ENCODE assay signal across 8 cellular contexts in the genomic region with DNA sequence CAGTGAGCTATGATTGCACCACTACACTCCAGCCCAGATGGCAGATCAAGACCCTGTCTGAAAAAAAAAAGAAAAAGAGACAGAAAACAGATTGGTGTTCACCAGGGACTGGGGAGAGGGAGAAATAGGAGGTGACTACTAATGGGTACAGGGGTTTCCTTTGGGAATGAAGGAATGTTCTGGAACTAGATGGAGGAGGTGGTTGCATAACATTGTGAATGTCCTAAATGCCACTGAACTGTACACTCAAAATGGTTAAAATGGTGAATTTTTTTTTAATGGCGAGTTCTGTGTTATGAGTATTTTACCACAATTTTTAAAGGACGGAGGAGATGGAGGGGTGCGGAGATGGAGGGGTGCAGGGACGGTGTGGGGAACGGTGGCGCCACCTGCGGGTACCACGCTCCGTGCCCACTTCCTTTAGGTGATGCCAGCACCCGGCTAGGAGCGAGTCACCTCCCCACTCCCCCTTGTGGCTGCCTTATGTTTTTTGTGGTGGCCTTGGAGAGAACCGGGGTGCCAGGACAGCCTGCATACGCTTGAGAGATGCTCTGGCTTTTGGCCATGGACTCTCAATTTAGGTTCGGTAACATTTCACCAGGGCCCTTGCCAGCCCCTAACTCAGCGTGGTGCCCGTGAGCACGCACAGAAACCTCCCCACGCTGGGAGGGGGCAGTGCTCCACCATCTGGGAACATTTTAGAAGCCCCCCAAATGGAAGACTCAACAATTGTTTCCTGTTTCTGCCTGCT. TPM values are rescaled to one million over a fixed set of nuclear protein-coding genes. Genes with fewer than 3 reads are reported as not detected.
A peak's percentile ranks its signal among the peaks of the same experiment; 100 is the strongest.
DNase-seq lines count a peak whose midpoint lies in the region; ATAC-seq, FAIRE-seq and TF ChIP-seq lines count a peak whose summit lies in the region.

No MANE protein-coding gene starts in this region.

- DNase-seq in A549 (ENCODE audit: low read depth in 1 of 2, low spot score in 1 of 2) (peak; percentile 90), LoVo (ENCODE audit: low spot score) (peak; percentile 82), T-helper 22 cell (ENCODE audit: low read depth) (peak; percentile 29), anterior cingulate cortex (lab: John Stamatoyannopoulos, UW) (peak in 50 of 58 donors; percentile 3 to 78 (median 36)), immature natural killer cell (peak; percentile 42 to 55 (median 42)), GM19240 (ENCODE audit: insufficient read length, low spot score) (no peak)
- peak; percentile 52 to 58 for DNase-seq in stimulated activated CD4-positive, alpha-beta T cell treated with anti-CD3 and anti-CD28 coated beads, Interleukin-4, amount 100 ng/mL, for 48 hours (ENCODE audit: low read depth in 2 of 2)

- TF ChIP-seq POLR2A in A549 (IDR thresholded peaks at IDR 0.05; ENCODE audit: low read length): no peak

- TF ChIP-seq CTCF in A549 (IDR thresholded peaks at IDR 0.05): peak; percentile 98

- CTCF ChIA-PET in A549 (lab: Yijun Ruan, JAX): interaction anchor here (0.6 to 1.9 kb wide), 13 partner anchors 9 to 866 kb away, joined by 3 to 8 read pairs (median 4); no protein-coding TSS in a partner anchor

- TF ChIP-seq EP300 in A549 (IDR thresholded peaks at IDR 0.05): no peak

- peaks cover 10 to 14% of the 10 kb centered on the region in 2 donors for H3K4me1 Mint-ChIP-seq in immature natural killer cell

- peak; percentile 93 to 95 for TF ChIP-seq RAD21 in A549 (conservative IDR thresholded peaks at IDR 0.05 in 1 of 2, IDR thresholded peaks at IDR 0.05 in 1 of 2)

- 9% methylated on average over 18 of the region's 18 CpGs for WGBS in A549 (ENCODE audit: missing lambda C conversion rate)

- H3K9me3 ChIP-seq in A549: no peaks in the 10 kb centered on the region

- POLR2A ChIA-PET in A549 (lab: Yijun Ruan, JAX): no interaction called here

- peak overlapping the region in 4 of 5 donors; percentile 1 to 58 (median 40) for H3K4me3 Mint-ChIP-seq in immature natural killer cell

- no peaks in the 10 kb centered on the region for H3K36me3 Mint-ChIP-seq in immature natural killer cell

- peak overlapping the region; percentile 65 for H3K4me2 ChIP-seq in A549

- H3K27ac Mint-ChIP-seq in immature natural killer cell: peak overlapping the region in 1 of 6 donors; percentile 9

- H3K9me3 Mint-ChIP-seq in immature natural killer cell: peaks cover 0 to 3% (median 0%) of the 10 kb centered on the region in 6 donors

- peak overlapping the region; percentile 85 for H3K27ac ChIP-seq in A549

- no peak for FAIRE-seq in A549 (lab: Jason Lieb, UNC)

- H3K27me3 Mint-ChIP-seq in immature natural killer cell (ENCODE audit: low read depth in 3 of 3): peaks cover 4 to 8% (median 7%) of the 10 kb centered on the region in 3 donors

- ATAC-seq in A549 (peak; percentile 92 to 93), GM18502 (IDR thresholded peaks at IDR 0.05; ENCODE audit: poor library complexity, unreplicated experiment) (peak; percentile 46)

- H3K4me3 ChIP-seq in A549: no peak overlapping the region

- peaks cover 54% of the 10 kb centered on the region for H3K4me1 ChIP-seq in A549

TF ChIP-seq in A549, 52 proteins besides CTCF, POLR2A, EP300 and RAD21:
- TF ChIP-seq EHF (CRISPR knock-in tag; IDR thresholded peaks at IDR 0.05): 0 out of 2 replicates have a peak, but pooled peaks have one; percentile 35
- peak; percentile 59 to 71; a peak in 2 of 4 replicates for TF ChIP-seq CEBPB (IDR thresholded peaks at IDR 0.05)
- no peak for TF ChIP-seq FOSL2 (IDR thresholded peaks at IDR 0.05)
- peak; percentile 47; the same call in 1 of the 2 replicates for TF ChIP-seq FOSL2 (CRISPR knock-in tag; IDR thresholded peaks at IDR 0.05)
- TF ChIP-seq GATA3 (IDR thresholded peaks at IDR 0.05; ENCODE audit: borderline replicate concordance): 0 out of 2 replicates have a peak, but pooled peaks have one; percentile 15
- TF ChIP-seq FOSB (CRISPR knock-in tag; IDR thresholded peaks at IDR 0.05): no peak
- TF ChIP-seq, protein P1, sequence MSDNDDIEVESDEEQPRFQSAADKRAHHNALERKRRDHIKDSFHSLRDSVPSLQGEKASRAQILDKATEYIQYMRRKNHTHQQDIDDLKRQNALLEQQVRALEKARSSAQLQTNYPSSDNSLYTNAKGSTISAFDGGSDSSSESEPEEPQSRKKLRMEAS (IDR thresholded peaks at IDR 0.05): peak; percentile 78
- peak; percentile 73; the same call in 1 of the 2 replicates for TF ChIP-seq MAZ (IDR thresholded peaks at IDR 0.05; ENCODE audit: borderline replicate concordance, low read depth, low read length)
- no peak for TF ChIP-seq HDAC2 (IDR thresholded peaks at IDR 0.05)
- TF ChIP-seq JUN (IDR thresholded peaks at IDR 0.05): peak in 1 of 2 experiments; percentile 43; a peak in 1 of 5 replicates
- peak; percentile 98 for TF ChIP-seq SMC3 (IDR thresholded peaks at IDR 0.05)
- no peak for TF ChIP-seq MYC (IDR thresholded peaks at IDR 0.05; ENCODE audit: borderline replicate concordance, low read length)

RNA-seq across cellular contexts. Expression of a gene that starts 16.1 kb away (rescaled TPM):
- 2,000 and 2,573 TPM in 2 replicates for polyA plus RNA-seq in A549 (2011; rRNA removed)
- 1,783 and 1,966 TPM in 2 replicates for polyA plus RNA-seq in A549 (2012; cell fraction: cytosol; rRNA removed)
- 1,709 and 1,846 TPM in 2 replicates for polyA plus RNA-seq in A549 (2012; cell fraction: nucleus; rRNA removed)
- polyA plus RNA-seq in A549 (2017; fragmentation: RNase III; extraction: RNeasy Plus Mini Kit Qiagen cat#74134 plus additional on column Dnase treatment): 993 to 1,034 TPM (median 1,028 TPM) in 3 replicates
- polyA minus RNA-seq in A549 (2011; rRNA and poly(A)+ RNA removed): 1,104 and 1,174 TPM in 2 replicates
- polyA plus RNA-seq in immature natural killer cell: 1,000 to 10,000 TPM in 2 of 3 donors, 100 to 1,000 TPM in 1; 977 to 1,715 (median 1,389) TPM

RNA-seq across cellular contexts. Expression of a gene that starts 34.7 kb away (rescaled TPM):
- 81.1 and 111 TPM in 2 replicates for polyA plus RNA-seq in A549 (2011; rRNA removed)
- polyA plus RNA-seq in A549 (2012; cell fraction: cytosol; rRNA removed): 281 and 385 TPM in 2 replicates
- 568 and 899 TPM in 2 replicates for polyA plus RNA-seq in A549 (2012; cell fraction: nucleus; rRNA removed)
- 151 to 160 TPM (median 154 TPM) in 3 replicates for polyA plus RNA-seq in A549 (2017; fragmentation: RNase III; extraction: RNeasy Plus Mini Kit Qiagen cat#74134 plus additional on column Dnase treatment)
- 151 and 173 TPM in 2 replicates for polyA minus RNA-seq in A549 (2011; rRNA and poly(A)+ RNA removed)
- 10 to 100 TPM in 1 of 3 donors, 1 to 10 TPM in 2; 1.3 to 10.5 (median 2.4) TPM for polyA plus RNA-seq in immature natural killer cell

Comparison
In these comparisons a context has a peak if more than half of its experiments do, and no peak if none do; other contexts are left out.
1. RNA of a gene that starts 34.7 kb away (polyA plus RNA-seq): 81.1 to 899 TPM in A549; 1.3 to 10.5 TPM in immature natural killer cell; every median in the first group is over 4 times any median in the second.